33 cellular contexts compared by ENCODE assay signal in the genomic region with DNA sequence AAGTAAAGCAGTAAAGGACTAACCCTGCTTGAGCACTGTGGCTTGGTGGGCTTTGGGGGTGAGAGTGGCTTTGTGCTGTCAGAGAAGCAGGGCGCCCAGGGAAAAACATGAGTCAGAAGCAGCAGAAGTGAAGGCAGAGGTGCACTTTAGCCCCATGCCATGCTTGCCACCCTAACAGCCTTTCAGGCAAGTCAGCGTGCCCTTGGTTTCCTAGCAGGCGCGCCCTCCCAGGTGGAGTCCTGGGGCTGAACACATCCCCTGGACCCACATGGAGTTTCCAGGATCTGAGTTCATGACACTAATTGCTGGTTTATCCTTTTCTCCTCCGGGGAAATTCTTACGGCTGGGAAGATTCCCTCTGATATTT.
"Had no signal": no experiment of that assay in that cellular context is flagged by ENCODE, and none has a peak within 500 bp of the region (broad histone marks: within the 10 kb centered on the region; RNA-seq: fewer than 3 reads in every experiment).

No MANE protein-coding gene starts in this region.

- H3K27ac Mint-ChIP-seq: activated CD4-positive, alpha-beta T cell treated with anti-CD3 and anti-CD28 coated beads for 36 hours; activated CD4-positive, alpha-beta T cell treated with anti-CD3 and anti-CD28 coated beads, Interleukin-2, amount 10 ng/mL, durations not matched to agents 7 days and 5 days; activated CD8-positive, alpha-beta T cell treated with anti-CD3 and anti-CD28 coated beads, Interleukin-2, amount 10 ng/mL, durations not matched to agents 7 days and 5 days; activated naive CD4-positive, alpha-beta T cell treated with anti-CD3 and anti-CD28 coated beads for 36 hours; activated naive CD4-positive, alpha-beta T cell treated with anti-CD3 and anti-CD28 coated beads, Interleukin-2, amount 50 U/mL, for 72 hours; activated T-cell treated with anti-CD3 and anti-CD28 coated beads, Interleukin-2, amount 50 U/mL, for 24 hours; activated T-helper 2 cell treated with anti-CD3 and anti-CD28 coated beads, Interferon-gamma antibody, Interleukin-2, Interleukin-4, amounts not matched to agents 10 μg/mL and 5 μg/mL and 100 μg/mL, durations not matched to agents 14 hours and 24 hours and 36 hours; WTC11 had no signal

- H3K27ac ChIP-seq: adrenal gland, body of pancreas, breast epithelium, RWPE1 had no signal

- H3K4me3 ChIP-seq: adrenal gland, body of pancreas, breast epithelium had no signal

- FAIRE-seq: astrocyte, RCC 7860 had no signal

- ATAC-seq: activated CD4-positive, alpha-beta T cell treated with anti-CD3 and anti-CD28 coated beads for 36 hours; activated CD4-positive, CD25-positive, alpha-beta regulatory T cell treated with anti-CD3 and anti-CD28 coated beads, Interleukin-2, amount 50 U/mL, for 24 hours; activated CD8-positive, alpha-beta T cell treated with anti-CD3 and anti-CD28 coated beads, Interleukin-2, amount 10 ng/mL, durations not matched to agents 7 days and 5 days; activated naive CD4-positive, alpha-beta T cell treated with anti-CD3 and anti-CD28 coated beads, Interleukin-2, amount 50 U/mL, for 72 hours; body of pancreas; PC-3; Right ventricle myocardium inferior; WTC11 had no signal

- H3K36me3 Mint-ChIP-seq: activated naive CD4-positive, alpha-beta T cell treated with anti-CD3 and anti-CD28 coated beads, Interleukin-2, amount 50 U/mL, for 72 hours had no signal

- H3K4me3 Mint-ChIP-seq: activated CD4-positive, alpha-beta T cell treated with anti-CD3 and anti-CD28 coated beads for 36 hours; activated CD4-positive, alpha-beta T cell treated with anti-CD3 and anti-CD28 coated beads, Interleukin-2, amount 10 ng/mL, durations not matched to agents 7 days and 5 days; activated CD8-positive, alpha-beta T cell treated with anti-CD3 and anti-CD28 coated beads, Interleukin-2, amount 10 ng/mL, durations not matched to agents 7 days and 5 days; activated naive CD4-positive, alpha-beta T cell treated with anti-CD3 and anti-CD28 coated beads for 36 hours; activated T-cell treated with anti-CD3 and anti-CD28 coated beads, Interleukin-2, amount 50 U/mL, for 24 hours; WTC11 had no signal

- H3K27me3 ChIP-seq: adrenal gland, body of pancreas, breast epithelium had no signal

- H3K9me3 ChIP-seq: adrenal gland, body of pancreas, breast epithelium had no signal

- H3K4me1 ChIP-seq: adrenal gland, body of pancreas, breast epithelium had no signal

- H3K9me3 Mint-ChIP-seq: activated CD4-positive, alpha-beta T cell treated with anti-CD3 and anti-CD28 coated beads, Interleukin-2, amount 10 ng/mL, durations not matched to agents 7 days and 5 days; activated naive CD4-positive, alpha-beta T cell treated with anti-CD3 and anti-CD28 coated beads for 36 hours; activated naive CD4-positive, alpha-beta T cell treated with anti-CD3 and anti-CD28 coated beads, Interleukin-2, amount 50 U/mL, for 72 hours; activated T-cell treated with anti-CD3 and anti-CD28 coated beads, Interleukin-2, amount 50 U/mL, for 24 hours; activated T-helper 2 cell treated with anti-CD3 and anti-CD28 coated beads, Interferon-gamma antibody, Interleukin-2, Interleukin-4, amounts not matched to agents 10 μg/mL and 5 μg/mL and 100 μg/mL, durations not matched to agents 14 hours and 24 hours and 36 hours; WTC11 had no signal

- DNase-seq: activated CD4-positive, alpha-beta T cell treated with anti-CD3 and anti-CD28 coated beads for 36 hours; activated CD4-positive, alpha-beta T cell treated with anti-CD3 and anti-CD28 coated beads, Interleukin-2, amount 10 ng/mL, durations not matched to agents 7 days and 5 days; activated CD4-positive, alpha-beta T cell treated with anti-CD3 and anti-CD28 coated beads, Interleukin-2, amount 50 U/mL, for 48 hours; activated CD8-positive, alpha-beta T cell treated with anti-CD3 and anti-CD28 coated beads, Interleukin-2, amount 10 ng/mL, durations not matched to agents 7 days and 5 days; activated gamma-delta T cell; activated naive CD4-positive, alpha-beta T cell treated with anti-CD3 and anti-CD28 coated beads for 36 hours; activated T-cell treated with anti-CD3 and anti-CD28 coated beads, Interleukin-2, amount 50 U/mL, for 24 hours; body of pancreas; NCI-H1092 treated with DMSO at 0.1 percent for 48 hours; NCI-H1417; NCI-H146; NCI-H187; NCI-H2029 treated with DMSO at 0.1 percent for 48 hours; NCI-H2107; NCI-H2171; NCI-H226; NCI-H446 treated with DMSO at 0.1 percent for 48 hours; NCI-H524; NCI-H748 treated with DMSO at 0.1 percent for 48 hours; NK-92 treated with Interleukin-12 subunit alpha and Interleukin-12 subunit beta, amount 100 ng/mL, for 24 hours; PC-3; SW 1271; T1000 had no signal

- H3K27me3 Mint-ChIP-seq: activated CD4-positive, alpha-beta T cell treated with anti-CD3 and anti-CD28 coated beads, Interleukin-2, amount 10 ng/mL, durations not matched to agents 7 days and 5 days had no signal

- H3K36me3 ChIP-seq: adrenal gland, breast epithelium had no signal

- H3K4me1 Mint-ChIP-seq: activated CD4-positive, alpha-beta T cell treated with anti-CD3 and anti-CD28 coated beads for 36 hours; activated CD4-positive, alpha-beta T cell treated with anti-CD3 and anti-CD28 coated beads, Interleukin-2, amount 10 ng/mL, durations not matched to agents 7 days and 5 days had no signal
